ENCODE assay signal across 1 cellular context in genomic region chr2:169759987-169760386, GRCh38.
A peak's percentile ranks its signal among the peaks of the same experiment; 100 is the strongest.
TF ChIP-seq lines count a peak whose summit lies in the region.

No MANE protein-coding gene starts in this region.

TF ChIP-seq in GM12878, 131 proteins besides CTCF, POLR2A, EP300 and RAD21 (continued from another document):
- peak; percentile 23; the same call in 1 of the 2 replicates for TF ChIP-seq RELB (IDR thresholded peaks at IDR 0.05; ENCODE audit: low read depth)
- peak; percentile 88 for TF ChIP-seq MTA2 (IDR thresholded peaks at IDR 0.05; ENCODE audit: low read depth)
- no peak for TF ChIP-seq YBX1 (IDR thresholded peaks at IDR 0.05)
- no peak for TF ChIP-seq CBX3 (IDR thresholded peaks at IDR 0.05; ENCODE audit: borderline replicate concordance, low read depth)
- TF ChIP-seq MEF2B (IDR thresholded peaks at IDR 0.05; ENCODE audit: partially characterized antibody, poor library complexity, severe bottlenecking), result peak; percentile 64
- peak; percentile 24; the same call in 1 of the 2 replicates for TF ChIP-seq ATF2 (IDR thresholded peaks at IDR 0.05; ENCODE audit: low read length)
- TF ChIP-seq ZNF384 (IDR thresholded peaks at IDR 0.05; ENCODE audit: borderline replicate concordance, low read depth, low read length), result peak; percentile 51; the same call in 1 of the 2 replicates
- 0 out of 2 replicates have a peak, but pooled peaks have one; percentile 36 for TF ChIP-seq NBN (IDR thresholded peaks at IDR 0.05)
- peak; percentile 24; the same call in 1 of the 2 replicates for TF ChIP-seq IKZF1 (conservative IDR thresholded peaks at IDR 0.05)
- TF ChIP-seq IKZF2 (IDR thresholded peaks at IDR 0.05), result peak; percentile 33 to 49; a peak in 1 of 4 replicates
- peak; percentile 64 for TF ChIP-seq RUNX3 (IDR thresholded peaks at IDR 0.05; ENCODE audit: low read length)
- peak; percentile 44; the same call in 1 of the 2 replicates for TF ChIP-seq DPF2 (IDR thresholded peaks at IDR 0.05)
- no peak for TF ChIP-seq EED (IDR thresholded peaks at IDR 0.05; ENCODE audit: low read depth)
- TF ChIP-seq NRF1 (conservative IDR thresholded peaks at IDR 0.05; ENCODE audit: low read depth, low read length), result no peak
- TF ChIP-seq ATF7 (IDR thresholded peaks at IDR 0.05; ENCODE audit: low read depth), result peak; percentile 95
